Comparison of ENCODE assay signal across 8 cellular contexts in the genomic region with DNA sequence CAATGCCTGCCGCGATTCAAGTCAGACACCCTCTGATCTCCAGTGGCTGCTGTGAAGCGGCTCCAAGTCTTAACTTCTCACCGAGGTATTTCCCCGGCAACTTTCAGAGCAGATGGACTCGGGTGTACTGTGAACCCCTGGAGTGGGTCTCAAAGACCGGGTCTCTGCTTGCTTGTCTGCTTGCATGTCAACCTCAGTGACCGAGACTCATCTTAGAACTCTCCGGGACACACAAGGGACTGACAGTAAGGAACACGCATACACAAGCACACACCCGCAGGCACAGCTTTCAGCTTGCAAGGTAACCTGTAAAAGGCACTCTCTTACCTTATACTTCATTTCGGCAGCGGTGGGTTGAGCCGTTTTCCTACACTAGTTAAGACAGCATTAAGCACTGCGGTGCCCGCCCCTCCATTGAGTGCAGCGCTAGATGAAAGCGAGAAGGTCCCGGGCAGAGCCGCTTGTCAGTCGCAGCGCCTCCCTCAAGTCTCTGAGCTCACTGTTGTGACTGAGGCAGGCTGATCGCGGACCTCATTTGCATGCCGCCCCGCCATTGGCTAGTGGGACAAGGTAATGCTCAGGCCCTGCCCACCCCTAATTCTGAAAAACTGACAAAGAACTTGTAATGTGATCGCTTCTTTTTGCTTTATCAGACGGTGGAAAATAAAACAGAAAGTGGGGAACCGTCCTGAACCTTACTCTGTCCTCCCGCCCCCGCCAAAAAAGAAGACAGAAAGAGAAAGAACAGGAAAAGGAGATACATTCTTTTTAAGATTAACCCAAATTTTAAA. TPM values are rescaled to one million over a fixed set of nuclear protein-coding genes. Genes with fewer than 3 reads are reported as not detected.
DNase-seq lines count a peak whose midpoint lies in the region; ATAC-seq and TF ChIP-seq lines count a peak whose summit lies in the region.

A gene with protein sequence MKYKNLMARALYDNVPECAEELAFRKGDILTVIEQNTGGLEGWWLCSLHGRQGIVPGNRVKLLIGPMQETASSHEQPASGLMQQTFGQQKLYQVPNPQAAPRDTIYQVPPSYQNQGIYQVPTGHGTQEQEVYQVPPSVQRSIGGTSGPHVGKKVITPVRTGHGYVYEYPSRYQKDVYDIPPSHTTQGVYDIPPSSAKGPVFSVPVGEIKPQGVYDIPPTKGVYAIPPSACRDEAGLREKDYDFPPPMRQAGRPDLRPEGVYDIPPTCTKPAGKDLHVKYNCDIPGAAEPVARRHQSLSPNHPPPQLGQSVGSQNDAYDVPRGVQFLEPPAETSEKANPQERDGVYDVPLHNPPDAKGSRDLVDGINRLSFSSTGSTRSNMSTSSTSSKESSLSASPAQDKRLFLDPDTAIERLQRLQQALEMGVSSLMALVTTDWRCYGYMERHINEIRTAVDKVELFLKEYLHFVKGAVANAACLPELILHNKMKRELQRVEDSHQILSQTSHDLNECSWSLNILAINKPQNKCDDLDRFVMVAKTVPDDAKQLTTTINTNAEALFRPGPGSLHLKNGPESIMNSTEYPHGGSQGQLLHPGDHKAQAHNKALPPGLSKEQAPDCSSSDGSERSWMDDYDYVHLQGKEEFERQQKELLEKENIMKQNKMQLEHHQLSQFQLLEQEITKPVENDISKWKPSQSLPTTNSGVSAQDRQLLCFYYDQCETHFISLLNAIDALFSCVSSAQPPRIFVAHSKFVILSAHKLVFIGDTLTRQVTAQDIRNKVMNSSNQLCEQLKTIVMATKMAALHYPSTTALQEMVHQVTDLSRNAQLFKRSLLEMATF (minus strand): TSS at position 492 of the 791 bp plus-strand sequence. CDS start 153 bp downstream, at position 339.

- H3K9me3 ChIP-seq in cardiac muscle cell (ENCODE audit: low read depth) (no peaks in the 10 kb centered on the region), parathyroid adenoma (ENCODE audit: control insufficient read depth, low read length) (no peaks in the 10 kb centered on the region), tibial nerve (no peaks in the 10 kb centered on the region)

- TF ChIP-seq POLR2A in tibial nerve (IDR thresholded peaks at IDR 0.05), result peak; percentile 98 to 99

- no peak within 1 kb of the TSS for H3K9ac ChIP-seq in parathyroid adenoma

- H3K4me1 ChIP-seq in cardiac muscle cell (ENCODE audit: low read depth) (peaks cover 41% of the 10 kb centered on the region), parathyroid adenoma (peaks cover 27% of the 10 kb centered on the region), tibial nerve (peaks cover 0 to 51% (median 22%) of the 10 kb centered on the region in 4 donors)

- TF ChIP-seq EP300 in tibial nerve (IDR thresholded peaks at IDR 0.05), result peak in 1 of 2 donors; percentile 100

- H2AFZ ChIP-seq in parathyroid adenoma, result peak within 1 kb of the TSS; percentile 83

- H3K4me3 Mint-ChIP-seq in activated naive CD8-positive, alpha-beta T cell treated with anti-CD3 and anti-CD28 coated beads, Interleukin-2, amount 50 U/mL, for 24 hours, result peak within 1 kb of the TSS; percentile 86

- H3K27me3 ChIP-seq in cardiac muscle cell (no peaks in the 10 kb centered on the region), parathyroid adenoma (ENCODE audit: control insufficient read depth, insufficient read depth, low read length) (no peaks in the 10 kb centered on the region), tibial nerve (no peaks in the 10 kb centered on the region)

- peak within 1 kb of the TSS; percentile 77 for H3K27ac ChIP-seq in cardiac muscle cell
- peak within 1 kb of the TSS; percentile 65 for H3K27ac ChIP-seq in parathyroid adenoma
- H3K27ac ChIP-seq in tibial nerve, result peak within 1 kb of the TSS; percentile 73 to 96 (median 86)

- H3K36me3 Mint-ChIP-seq in activated naive CD8-positive, alpha-beta T cell treated with anti-CD3 and anti-CD28 coated beads, Interleukin-2, amount 50 U/mL, for 24 hours (ENCODE audit: low read depth), result peaks cover 5% of the 10 kb centered on the region

- H3K36me3 ChIP-seq in cardiac muscle cell, result no peaks in the 10 kb centered on the region
- H3K36me3 ChIP-seq in parathyroid adenoma (ENCODE audit: control insufficient read depth, insufficient read depth, low read length), result no peaks in the 10 kb centered on the region
- no peaks in the 10 kb centered on the region for H3K36me3 ChIP-seq in tibial nerve

- H3K27ac Mint-ChIP-seq in activated naive CD8-positive, alpha-beta T cell treated with anti-CD3 and anti-CD28 coated beads, Interleukin-2, amount 50 U/mL, for 24 hours, result peak within 1 kb of the TSS; percentile 90

- TF ChIP-seq CTCF in GM12865 (IDR thresholded peaks at IDR 0.05; ENCODE audit: insufficient read depth, low read depth, low read length, missing control alignments) (no peak), cardiac muscle cell (IDR thresholded peaks at IDR 0.05; ENCODE audit: low read depth, low read length) (no peak), parathyroid adenoma (IDR thresholded peaks at IDR 0.05) (peak; percentile 14), tibial nerve (IDR thresholded peaks at IDR 0.05) (peak in 1 of 5 experiments; percentile 17)

- H3K4me3 ChIP-seq in GM12865 (ENCODE audit: low read depth, low read length) (peak within 1 kb of the TSS; percentile 64), cardiac muscle cell (peak within 1 kb of the TSS; percentile 57), parathyroid adenoma (ENCODE audit: low read depth, low read length) (peak within 1 kb of the TSS; percentile 78), tibial nerve (peak within 1 kb of the TSS; percentile 43 to 72 (median 62))

- DNase-seq in GM12865 (ENCODE audit: low read depth), result peak; percentile 96
- peak; percentile 72 for DNase-seq in NCI-H1417 treated with DMSO at 0.1 percent for 48 hours (lab: John Stamatoyannopoulos, UW)
- peak; percentile 92 for DNase-seq in SW480 (ENCODE audit: low spot score)
- peak; percentile 90 for DNase-seq in activated naive CD8-positive, alpha-beta T cell treated with anti-CD3 and anti-CD28 coated beads, Interleukin-2, amount 50 U/mL, for 24 hours
- peak; percentile 98 for DNase-seq in cardiac muscle cell (ENCODE audit: low read depth in 1 of 2, low spot score in 1 of 2)
- peak; percentile 94 to 96 for DNase-seq in tibial nerve (ENCODE audit: low spot score in 2 of 2)

- peaks cover 6% of the 10 kb centered on the region for H3K79me2 ChIP-seq in parathyroid adenoma

- 0 to 1% methylated on average over 27 to 31 of the region's 31 CpGs for WGBS in tibial nerve, 2 donors

- ATAC-seq in HG02763 (IDR thresholded peaks at IDR 0.05; ENCODE audit: unreplicated experiment), result peak; percentile 97
- peak; percentile 99 for ATAC-seq in activated naive CD8-positive, alpha-beta T cell treated with anti-CD3 and anti-CD28 coated beads, Interleukin-2, amount 50 U/mL, for 24 hours

- no peaks in the 10 kb centered on the region for H3K9me3 Mint-ChIP-seq in activated naive CD8-positive, alpha-beta T cell treated with anti-CD3 and anti-CD28 coated beads, Interleukin-2, amount 50 U/mL, for 24 hours

- H3K4me1 Mint-ChIP-seq in activated naive CD8-positive, alpha-beta T cell treated with anti-CD3 and anti-CD28 coated beads, Interleukin-2, amount 50 U/mL, for 24 hours, result peaks cover 67% of the 10 kb centered on the region

- no peaks in the 10 kb centered on the region for H3K27me3 Mint-ChIP-seq in activated naive CD8-positive, alpha-beta T cell treated with anti-CD3 and anti-CD28 coated beads, Interleukin-2, amount 50 U/mL, for 24 hours

- H3K4me2 ChIP-seq in parathyroid adenoma (ENCODE audit: low read length), result peak within 1 kb of the TSS; percentile 84

RNA-seq across cellular contexts. Expression of the gene that starts here (rescaled TPM):
- 25.1 and 26.8 TPM in 2 replicates for total RNA-seq in cardiac muscle cell
- polyA plus RNA-seq in cardiac muscle cell, result 12.6 and 19.7 TPM in 2 replicates
- total RNA-seq in tibial nerve, result 100 to 1,000 TPM; 107 to 205 (median 130) TPM

Comparison
In these comparisons a context has a peak if more than half of its experiments do, and no peak if none do; other contexts are left out.
1. Peak in every context shown above with its lines: DNase-seq, ATAC-seq, H3K4me3 ChIP-seq and H3K27ac ChIP-seq.